1 cellular context compared by ENCODE assay signal in the genomic region with DNA sequence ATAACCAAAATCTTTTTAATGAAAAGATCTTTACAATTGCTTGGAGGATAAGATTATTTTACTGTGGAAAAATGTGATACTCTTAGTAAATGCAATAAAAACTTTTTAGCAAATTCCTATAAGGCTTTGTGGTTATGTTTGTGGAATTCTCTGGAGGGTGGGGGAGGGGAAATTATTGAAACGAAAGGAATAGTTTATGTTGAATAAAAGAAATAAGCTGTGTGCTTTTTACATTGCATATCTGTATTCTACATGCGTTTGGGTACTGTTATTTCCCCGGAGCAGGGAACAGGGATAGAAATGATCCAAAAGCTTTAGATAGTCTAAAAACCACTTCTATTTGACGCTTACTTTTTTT.
TF ChIP-seq lines count a peak whose summit lies in the region.

No MANE protein-coding gene starts in this region.

TF ChIP-seq in IMR-90, 13 proteins besides CTCF, POLR2A, EP300 and RAD21 (continued from another document):
- TF ChIP-seq, protein P1, sequence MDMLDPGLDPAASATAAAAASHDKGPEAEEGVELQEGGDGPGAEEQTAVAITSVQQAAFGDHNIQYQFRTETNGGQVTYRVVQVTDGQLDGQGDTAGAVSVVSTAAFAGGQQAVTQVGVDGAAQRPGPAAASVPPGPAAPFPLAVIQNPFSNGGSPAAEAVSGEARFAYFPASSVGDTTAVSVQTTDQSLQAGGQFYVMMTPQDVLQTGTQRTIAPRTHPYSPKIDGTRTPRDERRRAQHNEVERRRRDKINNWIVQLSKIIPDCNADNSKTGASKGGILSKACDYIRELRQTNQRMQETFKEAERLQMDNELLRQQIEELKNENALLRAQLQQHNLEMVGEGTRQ (IDR thresholded peaks at IDR 0.05; ENCODE audit: low read depth, low read length): no peak
- TF ChIP-seq CHD1 (IDR thresholded peaks at IDR 0.05; ENCODE audit: low read depth, low read length): no peak
- no peak for TF ChIP-seq NFE2L2 (IDR thresholded peaks at IDR 0.05; ENCODE audit: low read depth, low read length)
- no peak for TF ChIP-seq FOS (IDR thresholded peaks at IDR 0.05; ENCODE audit: low read depth, low read length)
- no peak for TF ChIP-seq MXI1 (IDR thresholded peaks at IDR 0.05; ENCODE audit: borderline replicate concordance, low read depth, low read length)
- TF ChIP-seq RCOR1 (IDR thresholded peaks at IDR 0.05; ENCODE audit: insufficient replicate concordance, low read length): no peak
- no peak for TF ChIP-seq BHLHE40 (IDR thresholded peaks at IDR 0.05; ENCODE audit: low read depth, low read length)
- no peak for TF ChIP-seq RFX5 (IDR thresholded peaks at IDR 0.05; ENCODE audit: low read depth, low read length)
- no peak for TF ChIP-seq CEBPB (IDR thresholded peaks at IDR 0.05; ENCODE audit: low read depth, low read length)
- TF ChIP-seq MAFK (IDR thresholded peaks at IDR 0.05; ENCODE audit: low read depth, low read length): no peak
- TF ChIP-seq SMC3 (IDR thresholded peaks at IDR 0.05; ENCODE audit: low read depth, low read length): no peak
- TF ChIP-seq, protein P2, sequence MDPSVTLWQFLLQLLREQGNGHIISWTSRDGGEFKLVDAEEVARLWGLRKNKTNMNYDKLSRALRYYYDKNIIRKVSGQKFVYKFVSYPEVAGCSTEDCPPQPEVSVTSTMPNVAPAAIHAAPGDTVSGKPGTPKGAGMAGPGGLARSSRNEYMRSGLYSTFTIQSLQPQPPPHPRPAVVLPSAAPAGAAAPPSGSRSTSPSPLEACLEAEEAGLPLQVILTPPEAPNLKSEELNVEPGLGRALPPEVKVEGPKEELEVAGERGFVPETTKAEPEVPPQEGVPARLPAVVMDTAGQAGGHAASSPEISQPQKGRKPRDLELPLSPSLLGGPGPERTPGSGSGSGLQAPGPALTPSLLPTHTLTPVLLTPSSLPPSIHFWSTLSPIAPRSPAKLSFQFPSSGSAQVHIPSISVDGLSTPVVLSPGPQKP (IDR thresholded peaks at IDR 0.05; ENCODE audit: borderline replicate concordance, low read depth, low read length): no peak
